ENCODE assay signal across 1 cellular context in genomic region chr2:214311031-214311533, GRCh38.
TF ChIP-seq lines count a peak whose summit lies in the region.

No MANE protein-coding gene starts in this region.

TF ChIP-seq in HepG2, 621 proteins besides CTCF, POLR2A, EP300 and RAD21:
- TF ChIP-seq SKI (IDR thresholded peaks at IDR 0.05; ENCODE audit: partially characterized antibody) (no peak), SRSF1 (optimal IDR thresholded peaks at IDR 0.05; ENCODE audit: low read depth, low read length) (no peak), RNF2 (conservative IDR thresholded peaks at IDR 0.05; ENCODE audit: low read depth) (0 out of 2 replicates have a peak, but pooled peaks have one; percentile 44), ZNF780A (CRISPR knock-in tag; IDR thresholded peaks at IDR 0.05) (0 out of 2 replicates have a peak, but pooled peaks have one; percentile 17), TFDP1 (CRISPR knock-in tag; IDR thresholded peaks at IDR 0.05; ENCODE audit: borderline replicate concordance) (peak; percentile 11; the same call in 1 of the 2 replicates), ZFP91 (CRISPR knock-in tag; IDR thresholded peaks at IDR 0.05; ENCODE audit: borderline replicate concordance) (0 out of 2 replicates have a peak, but pooled peaks have one; percentile 19), HMGXB4 (CRISPR knock-in tag; IDR thresholded peaks at IDR 0.05; ENCODE audit: borderline replicate concordance in 1 of 2, low read depth in 1 of 2) (peak in 1 of 2 experiments; percentile 70; a peak in 1 of 4 replicates), XRCC5 (optimal IDR thresholded peaks at IDR 0.05; ENCODE audit: low read length) (peak; percentile 84), STAG1 (CRISPR knock-in tag; IDR thresholded peaks at IDR 0.05) (peak; percentile 21; the same call in 1 of the 2 replicates), NCOA1 (CRISPR knock-in tag; IDR thresholded peaks at IDR 0.05) (no peak)
